ENCODE assay signal across 8 cellular contexts in the genomic region with DNA sequence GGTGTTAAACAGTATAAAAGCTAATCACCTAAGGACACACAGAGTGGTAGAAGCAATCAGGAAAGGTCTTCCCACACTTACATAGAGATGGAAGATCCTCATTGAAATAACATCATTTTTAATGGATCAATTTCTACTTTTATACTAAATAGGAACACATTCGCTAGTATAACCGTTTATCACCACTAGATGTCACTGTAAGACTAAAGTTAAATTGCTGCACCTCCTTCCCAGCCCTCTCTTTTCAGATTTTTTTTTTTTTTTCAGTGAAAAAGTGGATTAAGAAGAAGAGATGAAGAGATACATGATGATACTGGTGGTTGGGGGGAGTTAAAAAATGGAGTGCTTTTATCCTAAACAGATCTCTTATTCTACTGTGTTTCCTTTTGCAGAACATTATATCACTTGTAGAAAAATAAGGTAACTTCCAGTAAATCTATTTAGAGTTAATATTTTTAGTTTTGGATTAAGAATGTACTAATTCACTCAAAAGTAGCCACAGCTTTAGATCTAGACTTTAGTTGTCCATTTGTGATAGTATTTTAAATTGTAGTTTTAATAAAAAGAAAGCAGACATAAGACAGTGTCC.
A peak's percentile ranks its signal among the peaks of the same experiment; 100 is the strongest.
DNase-seq lines count a peak whose midpoint lies in the region; ATAC-seq and TF ChIP-seq lines count a peak whose summit lies in the region.

No MANE protein-coding gene starts in this region.

- in situ Hi-C loops in brain microvascular endothelial cell (cut with HindIII; ENCODE audit: low pct_ligation_motif_present, low sequenced_read_pairs): no loop called here

- H3K9me3 ChIP-seq in heart left ventricle: no peaks in the 10 kb centered on the region
- no peaks in the 10 kb centered on the region for H3K9me3 ChIP-seq in liver (ENCODE audit: control insufficient read depth in 4 of 4, low read length in 3 of 4)

- no peak overlapping the region for H3K9ac ChIP-seq in liver (ENCODE audit: low read depth in 1 of 2, low read length in 2 of 2)

- H3K4me3 ChIP-seq in heart left ventricle (no peak overlapping the region), brain microvascular endothelial cell (ENCODE audit: low read depth, low read length) (no peak overlapping the region), liver (ENCODE audit: low read depth in 1 of 3, low read length in 3 of 3) (no peak overlapping the region)

- intact Hi-C loops in heart left ventricle (cut with DNase I): loop anchor here in 1 of 10 donors (5.0 kb wide), 1 partner anchor 372 kb away; no protein-coding TSS in a partner anchor
- intact Hi-C loops in Right ventricle myocardium inferior (cut with DNase I): no loop called here

- H3K4me1 ChIP-seq in heart left ventricle (no peaks in the 10 kb centered on the region), liver (ENCODE audit: control insufficient read depth in 4 of 4, insufficient read depth in 4 of 4, low read length in 3 of 4) (no peaks in the 10 kb centered on the region)

- no peaks in the 10 kb centered on the region for H3K27me3 ChIP-seq in heart left ventricle
- no peaks in the 10 kb centered on the region for H3K27me3 ChIP-seq in brain microvascular endothelial cell (replicated peaks)
- H3K27me3 ChIP-seq in liver (ENCODE audit: control insufficient read depth in 4 of 4, insufficient read depth in 4 of 4, low read length in 3 of 4): no peaks in the 10 kb centered on the region

- ATAC-seq in heart left ventricle: no peak
- ATAC-seq in Right ventricle myocardium inferior: no peak
- peak; percentile 66 for ATAC-seq in HG02623 (IDR thresholded peaks at IDR 0.05; ENCODE audit: unreplicated experiment)
- no peak for ATAC-seq in GM18520 (IDR thresholded peaks at IDR 0.05; ENCODE audit: unreplicated experiment)

- H3K36me3 ChIP-seq in heart left ventricle (no peaks in the 10 kb centered on the region), brain microvascular endothelial cell (replicated peaks) (no peaks in the 10 kb centered on the region), liver (ENCODE audit: control insufficient read depth in 4 of 4, insufficient read depth in 3 of 4, low read depth in 1 of 4, low read length in 3 of 4) (no peaks in the 10 kb centered on the region)

- H3K27ac ChIP-seq in heart left ventricle: no peak overlapping the region
- H3K27ac ChIP-seq in brain microvascular endothelial cell: no peak overlapping the region
- H3K27ac ChIP-seq in liver (ENCODE audit: low read depth in 1 of 2, low read length in 2 of 2): no peak overlapping the region

- TF ChIP-seq CTCF in heart left ventricle (IDR thresholded peaks at IDR 0.05): peak; percentile 48 to 79 (median 64)
- TF ChIP-seq CTCF in brain microvascular endothelial cell (IDR thresholded peaks at IDR 0.05; ENCODE audit: low read depth, low read length, missing control alignments): peak; percentile 44
- TF ChIP-seq CTCF in liver (IDR thresholded peaks at IDR 0.05; ENCODE audit: low read depth, low read length, missing input control): peak; percentile 71

- no peak for TF ChIP-seq POLR2A in heart left ventricle (IDR thresholded peaks at IDR 0.05)

- TF ChIP-seq RAD21 in liver (IDR thresholded peaks at IDR 0.05): peak; percentile 88

- DNase-seq in heart left ventricle: no peak
- DNase-seq in Right ventricle myocardium inferior (ENCODE audit: missing footprints): no peak
- DNase-seq in NCI-H345 (lab: John Stamatoyannopoulos, UW): peak; percentile 27
- DNase-seq in brain microvascular endothelial cell: peak; percentile 12
- DNase-seq in stimulated activated CD4-positive, alpha-beta T cell treated with anti-CD3 and anti-CD28 coated beads, Interleukin-2, amount 100 ng/mL, for 24 hours: no peak

- WGBS in heart left ventricle, 4 donors: 0 to 2% (median 1%) methylated on average over 2 of the region's 2 CpGs
- 0% methylated on average over 2 of the region's 2 CpGs for WGBS in liver

TF ChIP-seq in liver, 16 proteins besides CTCF, POLR2A, EP300 and RAD21:
- TF ChIP-seq, protein P1, sequence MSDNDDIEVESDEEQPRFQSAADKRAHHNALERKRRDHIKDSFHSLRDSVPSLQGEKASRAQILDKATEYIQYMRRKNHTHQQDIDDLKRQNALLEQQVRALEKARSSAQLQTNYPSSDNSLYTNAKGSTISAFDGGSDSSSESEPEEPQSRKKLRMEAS (IDR thresholded peaks at IDR 0.05): no peak
- TF ChIP-seq HNF4A (conservative IDR thresholded peaks at IDR 0.05) (no peak), SP1 (IDR thresholded peaks at IDR 0.05) (no peak)
TF ChIP-seq in liver: peak in this region for 0.

Comparison
In these comparisons a context has a peak if more than half of its experiments do, and no peak if none do; other contexts are left out.
1. DNase-seq: peak in NCI-H345 (single experiment) and brain microvascular endothelial cell (single experiment); none in heart left ventricle (0 of 5), Right ventricle myocardium inferior (single experiment) and stimulated activated CD4-positive, alpha-beta T cell treated with anti-CD3 and anti-CD28 coated beads, Interleukin-2, amount 100 ng/mL, for 24 hours (0 of 2).
2. Peak in every context shown above with its lines, with median percentiles within 50 percentile points of each other: CTCF ChIP-seq.